14 cellular contexts compared by ENCODE assay signal in the genomic region with DNA sequence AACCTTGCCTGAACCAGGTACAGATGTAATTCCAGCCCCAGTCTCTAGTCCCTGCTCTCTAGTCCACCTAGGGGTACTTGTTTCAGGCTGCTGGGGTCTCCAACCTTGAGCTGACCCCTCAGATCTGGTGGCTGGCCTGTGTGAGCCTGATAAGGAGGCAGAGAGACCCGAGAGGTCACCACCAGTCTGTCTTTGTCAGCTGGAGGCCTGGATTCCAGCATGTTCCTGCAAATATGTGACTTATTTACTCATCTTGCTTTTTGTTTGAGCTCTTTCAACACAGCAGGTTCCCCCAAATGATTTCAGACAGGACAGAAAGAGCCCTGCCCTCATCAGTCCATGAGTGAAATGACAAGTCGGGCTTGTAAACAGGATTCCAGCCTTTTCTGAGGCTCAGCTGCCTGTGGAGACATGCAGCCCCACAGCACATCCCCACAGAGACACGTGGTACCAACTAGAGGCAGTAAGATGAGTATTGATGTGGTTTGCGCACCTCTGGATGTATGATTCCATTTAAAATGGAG. TPM values are rescaled to one million over a fixed set of nuclear protein-coding genes. Genes with fewer than 3 reads are reported as not detected.
DNase-seq lines count a peak whose midpoint lies in the region; ATAC-seq and TF ChIP-seq lines count a peak whose summit lies in the region.
"Had no signal": no experiment of that assay in that cellular context is flagged by ENCODE, and none has a peak within 500 bp of the region (broad histone marks: within the 10 kb centered on the region; RNA-seq: fewer than 3 reads in every experiment).

No MANE protein-coding gene starts in this region.

- H3K4me3 ChIP-seq in OCI-LY3 (ENCODE audit: low read length) (no peak overlapping the region), endodermal cell (ENCODE audit: low read length) (no peak overlapping the region)
- H3K4me3 ChIP-seq: GM23248, heart left ventricle, tibial nerve had no signal

- no peaks in the 10 kb centered on the region for H4K20me1 ChIP-seq in OCI-LY3 (ENCODE audit: insufficient read depth, low read length)

- H3K4me3 Mint-ChIP-seq in activated naive CD4-positive, alpha-beta T cell treated with anti-CD3 and anti-CD28 coated beads, Interleukin-2, amount 50 U/mL, for 24 hours, result peak overlapping the region; percentile 16
- H3K4me3 Mint-ChIP-seq in endodermal cell, result no peak overlapping the region
- H3K4me3 Mint-ChIP-seq in stimulated activated memory B cell treated with anti-CD40 and anti-IgM and Interleukin-4, amounts not matched to agents 10 μg/mL and 1 μg/mL and 100 μg/mL, for 72 hours, result no peak overlapping the region

- H3K4me2 ChIP-seq in OCI-LY3 (ENCODE audit: low read length), result no peak overlapping the region

- 0 to 53% methylated on average over 1 to 4 of the region's 4 CpGs for WGBS in endodermal cell (ENCODE audit: insufficient coverage in 1 of 2, insufficient read length in 1 of 2), 2 experiments

- H3K36me3 Mint-ChIP-seq in activated naive CD4-positive, alpha-beta T cell treated with anti-CD3 and anti-CD28 coated beads, Interleukin-2, amount 50 U/mL, for 24 hours, result no peaks in the 10 kb centered on the region
- H3K36me3 Mint-ChIP-seq in endodermal cell (ENCODE audit: low read depth), result no peaks in the 10 kb centered on the region
- no peaks in the 10 kb centered on the region for H3K36me3 Mint-ChIP-seq in stimulated activated memory B cell treated with anti-CD40 and anti-IgM and Interleukin-4, amounts not matched to agents 10 μg/mL and 1 μg/mL and 100 μg/mL, for 72 hours

- H3K27me3 Mint-ChIP-seq in activated naive CD4-positive, alpha-beta T cell treated with anti-CD3 and anti-CD28 coated beads, Interleukin-2, amount 50 U/mL, for 24 hours, result no peaks in the 10 kb centered on the region
- H3K27me3 Mint-ChIP-seq in endodermal cell (ENCODE audit: insufficient read depth), result peaks cover 2% of the 10 kb centered on the region
- H3K27me3 Mint-ChIP-seq in stimulated activated memory B cell treated with anti-CD40 and anti-IgM and Interleukin-4, amounts not matched to agents 10 μg/mL and 1 μg/mL and 100 μg/mL, for 72 hours, result no peaks in the 10 kb centered on the region

- H3K4me1 Mint-ChIP-seq in activated naive CD4-positive, alpha-beta T cell treated with anti-CD3 and anti-CD28 coated beads, Interleukin-2, amount 50 U/mL, for 24 hours, result peaks cover 76% of the 10 kb centered on the region
- peaks cover 49% of the 10 kb centered on the region for H3K4me1 Mint-ChIP-seq in endodermal cell
- H3K4me1 Mint-ChIP-seq in stimulated activated memory B cell treated with anti-CD40 and anti-IgM and Interleukin-4, amounts not matched to agents 10 μg/mL and 1 μg/mL and 100 μg/mL, for 72 hours, result peaks cover 44% of the 10 kb centered on the region

- H3K4me1 ChIP-seq in OCI-LY3 (ENCODE audit: low read length) (peaks cover 25% of the 10 kb centered on the region), endodermal cell (ENCODE audit: control insufficient read depth, insufficient read depth, low read length) (peaks cover 4% of the 10 kb centered on the region)
- H3K4me1 ChIP-seq: tibial nerve had no signal

- H3K36me3 ChIP-seq in OCI-LY3 (replicated peaks; ENCODE audit: low read depth, low read length), result no peaks in the 10 kb centered on the region
- H3K36me3 ChIP-seq in endodermal cell (ENCODE audit: control insufficient read depth, insufficient read depth, low read length), result no peaks in the 10 kb centered on the region
- H3K36me3 ChIP-seq: heart left ventricle, tibial nerve had no signal

- peak overlapping the region; percentile 92 for H3K27ac Mint-ChIP-seq in activated naive CD4-positive, alpha-beta T cell treated with anti-CD3 and anti-CD28 coated beads, Interleukin-2, amount 50 U/mL, for 24 hours
- peak overlapping the region; percentile 91 for H3K27ac Mint-ChIP-seq in endodermal cell
- H3K27ac Mint-ChIP-seq in stimulated activated memory B cell treated with anti-CD40 and anti-IgM and Interleukin-4, amounts not matched to agents 10 μg/mL and 1 μg/mL and 100 μg/mL, for 72 hours, result peak overlapping the region; percentile 91

- no peak overlapping the region for H2AFZ ChIP-seq in OCI-LY3 (ENCODE audit: low read depth, low read length)
- H2AFZ ChIP-seq: GM23248 had no signal

- ATAC-seq in stimulated activated memory B cell treated with anti-CD40 and anti-IgM and Interleukin-4, amounts not matched to agents 10 μg/mL and 1 μg/mL and 100 μg/mL, for 72 hours, result no peak
- no peak for ATAC-seq in omental fat pad (ENCODE audit: low FRiP score)
- ATAC-seq: heart left ventricle had no signal

- H3K27ac ChIP-seq in OCI-LY3 (ENCODE audit: low read length) (no peak overlapping the region), endodermal cell (ENCODE audit: low read depth, low read length) (peak overlapping the region; percentile 9)
- H3K27ac ChIP-seq: GM23248, heart left ventricle, RWPE1, tibial nerve had no signal

- no peak overlapping the region for H3K9ac ChIP-seq in OCI-LY3 (ENCODE audit: low read length)
- H3K9ac ChIP-seq in endodermal cell (ENCODE audit: extremely low read depth, low read length, poor library complexity, severe bottlenecking), result no peak overlapping the region
- H3K9ac ChIP-seq: GM23248 had no signal

- no peaks in the 10 kb centered on the region for H3K9me3 Mint-ChIP-seq in activated naive CD4-positive, alpha-beta T cell treated with anti-CD3 and anti-CD28 coated beads, Interleukin-2, amount 50 U/mL, for 24 hours
- H3K9me3 Mint-ChIP-seq in endodermal cell, result no peaks in the 10 kb centered on the region
- H3K9me3 Mint-ChIP-seq in stimulated activated memory B cell treated with anti-CD40 and anti-IgM and Interleukin-4, amounts not matched to agents 10 μg/mL and 1 μg/mL and 100 μg/mL, for 72 hours, result peaks cover under 1% of the 10 kb centered on the region

- TF ChIP-seq CTCF in OCI-LY3 (IDR thresholded peaks at IDR 0.05; ENCODE audit: low read depth, low read length) (peak; percentile 6; the same call in 1 of the 2 replicates), endodermal cell (conservative IDR thresholded peaks at IDR 0.05) (peak; percentile 66), omental fat pad (IDR thresholded peaks at IDR 0.05) (no peak)

- H3K9me3 ChIP-seq in OCI-LY3 (ENCODE audit: insufficient read depth, low read length) (no peaks in the 10 kb centered on the region), endodermal cell (ENCODE audit: control insufficient read depth, low read length) (no peaks in the 10 kb centered on the region)
- H3K9me3 ChIP-seq: heart left ventricle, tibial nerve had no signal

- no peaks in the 10 kb centered on the region for H3K79me2 ChIP-seq in OCI-LY3 (ENCODE audit: low read length)

- H3K27me3 ChIP-seq in OCI-LY3 (ENCODE audit: low read depth, low read length) (no peaks in the 10 kb centered on the region), endodermal cell (ENCODE audit: control insufficient read depth, insufficient read depth, low read length, poor library complexity, severe bottlenecking) (no peaks in the 10 kb centered on the region)

- DNase-seq in activated naive CD4-positive, alpha-beta T cell treated with anti-CD3 and anti-CD28 coated beads, Interleukin-2, amount 50 U/mL, for 16 hours, result no peak
- peak; percentile 60 for DNase-seq in endodermal cell
- no peak for DNase-seq in omental fat pad (ENCODE audit: low spot score)
- DNase-seq in ureter (ENCODE audit: low spot score), result no peak
- no peak for DNase-seq in AG08395 (ENCODE audit: low spot score)
- DNase-seq: GM23248, heart left ventricle, Karpas-422, NCI-H2227 treated with DMSO at 0.1 percent for 48 hours had no signal

RNA-seq across cellular contexts. Expression of gene STK26, which starts 37.5 kb away (rescaled TPM):
- total RNA-seq in endodermal cell (100 to 1,000 TPM; 105 to 140 TPM), omental fat pad (10 to 100 TPM in 2 of 4 donors, 1 to 10 TPM in 2; 7.1 to 34.9 (median 11.5) TPM), ureter (21.3 TPM)
- polyA plus RNA-seq in endodermal cell (2013, experiment 1 of 2), result 81.7 TPM
- polyA plus RNA-seq in endodermal cell (2013, experiment 2 of 2), result 82.0 TPM

Comparison
In these comparisons a context has a peak if more than half of its experiments do, and no peak if none do; other contexts are left out.
1. CTCF ChIP-seq: peak in OCI-LY3 (single experiment) and endodermal cell (single experiment); none in omental fat pad (0 of 3).
2. Peak in every context shown above with its lines, with median percentiles within 50 percentile points of each other: H3K27ac Mint-ChIP-seq.